Comparison of ENCODE assay signal across 18 cellular contexts in the genomic region with DNA sequence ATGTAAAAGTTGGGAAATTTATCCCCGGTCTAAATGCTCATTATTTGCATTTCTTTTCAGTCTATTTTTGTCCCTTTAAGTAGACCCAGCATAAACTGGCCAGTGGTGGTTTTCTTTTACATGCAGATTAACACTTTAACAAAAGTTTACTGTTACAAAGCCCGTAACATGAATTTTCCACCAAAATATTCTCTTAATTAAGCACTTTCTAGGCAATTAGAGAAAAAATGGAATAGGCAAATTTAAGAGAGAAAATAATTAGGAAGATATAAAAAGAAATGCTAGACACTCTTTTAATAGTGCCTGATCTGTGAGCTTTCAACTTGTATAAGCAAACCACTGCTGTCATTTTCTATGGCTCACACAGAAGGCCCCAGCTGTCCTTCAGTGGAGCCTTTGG.
A peak's percentile ranks its signal among the peaks of the same experiment; 100 is the strongest.
DNase-seq lines count a peak whose midpoint lies in the region; ATAC-seq, FAIRE-seq and TF ChIP-seq lines count a peak whose summit lies in the region.
"Had no signal": no experiment of that assay in that cellular context is flagged by ENCODE, and none has a peak within 500 bp of the region (broad histone marks: within the 10 kb centered on the region; RNA-seq: fewer than 3 reads in every experiment).

No MANE protein-coding gene starts in this region.

- no peaks in the 10 kb centered on the region; the same call in 1 of the 2 replicates for H3K9me2 ChIP-seq in GM23338 (ENCODE audit: insufficient read depth)

- TF ChIP-seq CTCF in GM23338 (conservative IDR thresholded peaks at IDR 0.05; ENCODE audit: low read depth in 2 of 2) (no peak), smooth muscle cell (IDR thresholded peaks at IDR 0.05; ENCODE audit: borderline replicate concordance, insufficient read depth, poor library complexity, severe bottlenecking) (no peak)

- H3K36me3 ChIP-seq in GM23338 (ENCODE audit: insufficient read depth) (no peaks in the 10 kb centered on the region), iPS-20b (ENCODE audit: insufficient read depth, low read depth, low read length) (no peaks in the 10 kb centered on the region), smooth muscle cell (ENCODE audit: low read depth) (no peaks in the 10 kb centered on the region)
- H3K36me3 ChIP-seq: BLaER1 had no signal

- peaks cover 97% of the 10 kb centered on the region for H3K9me3 Mint-ChIP-seq in GM23338

- H3K27me3 ChIP-seq in GM23338 (ENCODE audit: insufficient read depth) (no peaks in the 10 kb centered on the region), iPS-20b (ENCODE audit: insufficient read depth, low read length) (no peaks in the 10 kb centered on the region), smooth muscle cell (ENCODE audit: low read depth) (no peaks in the 10 kb centered on the region)
- H3K27me3 ChIP-seq: BLaER1 had no signal

- H3K4me3 Mint-ChIP-seq in GM23338: no peak overlapping the region
- H3K4me3 Mint-ChIP-seq: CD14-positive monocyte; CD4-positive, alpha-beta memory T cell had no signal

- H3K27me3 Mint-ChIP-seq in GM23338 (ENCODE audit: insufficient read depth, low read depth, poor library complexity): no peaks in the 10 kb centered on the region
- H3K27me3 Mint-ChIP-seq: CD4-positive, alpha-beta memory T cell had no signal

- no peak for DNase-seq in GM23338 (ENCODE audit: low spot score)
- peak; percentile 47 for DNase-seq in astrocyte of the hippocampus (ENCODE audit: low read depth, low spot score)
- no peak for DNase-seq in smooth muscle cell (lab: John Stamatoyannopoulos, UW; ENCODE audit: unreplicated experiment)
- DNase-seq in H54 (ENCODE audit: insufficient read length, low spot score): no peak
- DNase-seq: 8988T; CD4-positive, alpha-beta memory T cell; DMS153; DMS79; GDM1; HCEC 1CT; IMR-90 had no signal

- H4K20me1 ChIP-seq in GM23338 (replicated peaks; ENCODE audit: insufficient read depth) (no peaks in the 10 kb centered on the region), smooth muscle cell (ENCODE audit: low read depth) (no peaks in the 10 kb centered on the region)
- H4K20me1 ChIP-seq: BLaER1 had no signal

- FAIRE-seq in H54 (lab: Jason Lieb, UNC): no peak
- FAIRE-seq: GM12892 had no signal

- H3K4me2 ChIP-seq in GM23338 (peak overlapping the region; percentile 62), smooth muscle cell (peak overlapping the region; percentile 55)
- H3K4me2 ChIP-seq: BLaER1 had no signal

- H3K79me2 ChIP-seq in GM23338 (replicated peaks; ENCODE audit: insufficient read depth) (no peaks in the 10 kb centered on the region), smooth muscle cell (ENCODE audit: low read depth) (no peaks in the 10 kb centered on the region)

- H3K9me3 ChIP-seq in iPS-20b (ENCODE audit: insufficient read depth, low read depth, low read length): no peaks in the 10 kb centered on the region
- no peaks in the 10 kb centered on the region for H3K9me3 ChIP-seq in smooth muscle cell (replicated peaks; ENCODE audit: low read depth)
- H3K9me3 ChIP-seq: BLaER1 had no signal

- WGBS in smooth muscle cell (ENCODE audit: low lambda C conversion rate): 46% methylated on average over 2 of the region's 2 CpGs

- H3K27ac Mint-ChIP-seq in GM23338: no peak overlapping the region
- H3K27ac Mint-ChIP-seq: CD14-positive monocyte; CD4-positive, alpha-beta memory T cell had no signal

- no peaks in the 10 kb centered on the region for H3K4me1 Mint-ChIP-seq in GM23338
- H3K4me1 Mint-ChIP-seq: CD14-positive monocyte; CD4-positive, alpha-beta memory T cell had no signal

- H3K27ac ChIP-seq in GM23338 (ENCODE audit: low read depth) (no peak overlapping the region), iPS-20b (ENCODE audit: low read length) (no peak overlapping the region), smooth muscle cell (ENCODE audit: low read depth) (no peak overlapping the region)
- H3K27ac ChIP-seq: BLaER1, HL-60 had no signal

- H3K4me3 ChIP-seq in GM23338 (no peak overlapping the region), iPS-20b (ENCODE audit: low read length) (peak overlapping the region; percentile 3; the same call in 1 of the 2 replicates), smooth muscle cell (no peak overlapping the region)
- H3K4me3 ChIP-seq: BLaER1 had no signal

- H3F3A ChIP-seq in GM23338 (replicated peaks; ENCODE audit: low read depth) (no peaks in the 10 kb centered on the region), smooth muscle cell (ENCODE audit: low read depth) (no peaks in the 10 kb centered on the region)

- no peak overlapping the region for H2AFZ ChIP-seq in GM23338
- no peak overlapping the region for H2AFZ ChIP-seq in smooth muscle cell (ENCODE audit: low read depth)

- no peak for TF ChIP-seq POLR2A in H54 (IDR thresholded peaks at IDR 0.05; ENCODE audit: low read depth, low read length)

- ATAC-seq in GM23338 (no peak), HG02870 (IDR thresholded peaks at IDR 0.05; ENCODE audit: unreplicated experiment) (no peak)
- no peak for ATAC-seq in activated CD4-positive, CD25-positive, alpha-beta regulatory T cell treated with anti-CD3 and anti-CD28 coated beads, Interleukin-2, amount 50 U/mL, for 24 hours

- H3K4me1 ChIP-seq in GM23338 (ENCODE audit: insufficient read depth) (peaks cover 16% of the 10 kb centered on the region), iPS-20b (ENCODE audit: insufficient read depth, low read length) (peaks cover 14% of the 10 kb centered on the region; the same call in 1 of the 2 replicates), smooth muscle cell (ENCODE audit: low read depth) (no peaks in the 10 kb centered on the region)
- H3K4me1 ChIP-seq: BLaER1 had no signal

- H3K9ac ChIP-seq in iPS-20b (ENCODE audit: low read depth, low read length) (no peak overlapping the region), smooth muscle cell (ENCODE audit: low read depth) (no peak overlapping the region)
- H3K9ac ChIP-seq: BLaER1 had no signal

- H3K36me3 Mint-ChIP-seq in GM23338 (ENCODE audit: low read depth): peaks cover 22% of the 10 kb centered on the region; the same call in 2 of the 3 replicates
- H3K36me3 Mint-ChIP-seq: CD14-positive monocyte; CD4-positive, alpha-beta memory T cell had no signal

TF ChIP-seq in GM23338, 12 proteins besides CTCF, POLR2A, EP300 and RAD21 (continues in another document):
- no peak for TF ChIP-seq JUNB (IDR thresholded peaks at IDR 0.05; ENCODE audit: unreplicated experiment)
- TF ChIP-seq POLR2AphosphoS5 (IDR thresholded peaks at IDR 0.05; ENCODE audit: low read depth): no peak
- TF ChIP-seq, protein P1, sequence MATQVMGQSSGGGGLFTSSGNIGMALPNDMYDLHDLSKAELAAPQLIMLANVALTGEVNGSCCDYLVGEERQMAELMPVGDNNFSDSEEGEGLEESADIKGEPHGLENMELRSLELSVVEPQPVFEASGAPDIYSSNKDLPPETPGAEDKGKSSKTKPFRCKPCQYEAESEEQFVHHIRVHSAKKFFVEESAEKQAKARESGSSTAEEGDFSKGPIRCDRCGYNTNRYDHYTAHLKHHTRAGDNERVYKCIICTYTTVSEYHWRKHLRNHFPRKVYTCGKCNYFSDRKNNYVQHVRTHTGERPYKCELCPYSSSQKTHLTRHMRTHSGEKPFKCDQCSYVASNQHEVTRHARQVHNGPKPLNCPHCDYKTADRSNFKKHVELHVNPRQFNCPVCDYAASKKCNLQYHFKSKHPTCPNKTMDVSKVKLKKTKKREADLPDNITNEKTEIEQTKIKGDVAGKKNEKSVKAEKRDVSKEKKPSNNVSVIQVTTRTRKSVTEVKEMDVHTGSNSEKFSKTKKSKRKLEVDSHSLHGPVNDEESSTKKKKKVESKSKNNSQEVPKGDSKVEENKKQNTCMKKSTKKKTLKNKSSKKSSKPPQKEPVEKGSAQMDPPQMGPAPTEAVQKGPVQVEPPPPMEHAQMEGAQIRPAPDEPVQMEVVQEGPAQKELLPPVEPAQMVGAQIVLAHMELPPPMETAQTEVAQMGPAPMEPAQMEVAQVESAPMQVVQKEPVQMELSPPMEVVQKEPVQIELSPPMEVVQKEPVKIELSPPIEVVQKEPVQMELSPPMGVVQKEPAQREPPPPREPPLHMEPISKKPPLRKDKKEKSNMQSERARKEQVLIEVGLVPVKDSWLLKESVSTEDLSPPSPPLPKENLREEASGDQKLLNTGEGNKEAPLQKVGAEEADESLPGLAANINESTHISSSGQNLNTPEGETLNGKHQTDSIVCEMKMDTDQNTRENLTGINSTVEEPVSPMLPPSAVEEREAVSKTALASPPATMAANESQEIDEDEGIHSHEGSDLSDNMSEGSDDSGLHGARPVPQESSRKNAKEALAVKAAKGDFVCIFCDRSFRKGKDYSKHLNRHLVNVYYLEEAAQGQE (IDR thresholded peaks at IDR 0.05; ENCODE audit: unreplicated experiment): no peak
